ENCODE assay signal across 15 cellular contexts in genomic region chrX:118355225-118355920, GRCh38. TPM values are rescaled to one million over a fixed set of nuclear protein-coding genes. Genes with fewer than 3 reads are reported as not detected.
DNase-seq lines count a peak whose midpoint lies in the region; ATAC-seq, FAIRE-seq and TF ChIP-seq lines count a peak whose summit lies in the region.
"Had no signal": no experiment of that assay in that cellular context is flagged by ENCODE, and none has a peak within 500 bp of the region (broad histone marks: within the 10 kb centered on the region; RNA-seq: fewer than 3 reads in every experiment).

No MANE protein-coding gene starts in this region.

- H3K9me3 ChIP-seq in vagina, result no peaks in the 10 kb centered on the region
- H3K9me3 ChIP-seq: neutrophil, thyroid gland had no signal

- H3K27ac ChIP-seq in vagina, result no peak overlapping the region
- H3K27ac ChIP-seq: neutrophil, thyroid gland had no signal

- H3K4me3 Mint-ChIP-seq in activated naive CD4-positive, alpha-beta T cell treated with anti-CD3 and anti-CD28 coated beads for 36 hours, result no peak overlapping the region
- peak overlapping the region in 1 of 10 donors; percentile 19 for H3K4me3 Mint-ChIP-seq in naive thymus-derived CD8-positive, alpha-beta T cell

- TF ChIP-seq POLR2A in vagina (IDR thresholded peaks at IDR 0.05), result no peak

- H3K27me3 ChIP-seq in vagina, result no peaks in the 10 kb centered on the region
- H3K27me3 ChIP-seq: neutrophil, thyroid gland had no signal

- POLR2A ChIA-PET in naive thymus-derived CD8-positive, alpha-beta T cell (lab: Charles Lee), result interaction anchor here (0.6 kb wide), 1 partner anchor 13 kb away, joined by 4 read pairs; no protein-coding TSS in a partner anchor

- no peaks in the 10 kb centered on the region for H3K27me3 Mint-ChIP-seq in activated naive CD4-positive, alpha-beta T cell treated with anti-CD3 and anti-CD28 coated beads for 36 hours (ENCODE audit: low read depth)
- no peaks in the 10 kb centered on the region for H3K27me3 Mint-ChIP-seq in naive thymus-derived CD8-positive, alpha-beta T cell

- TF ChIP-seq CTCF in vagina (IDR thresholded peaks at IDR 0.05), result no peak

- no peaks in the 10 kb centered on the region for H3K36me3 ChIP-seq in vagina
- H3K36me3 ChIP-seq: neutrophil, thyroid gland had no signal

- ATAC-seq in naive thymus-derived CD8-positive, alpha-beta T cell, result no peak

- no peaks in the 10 kb centered on the region for H3K36me3 Mint-ChIP-seq in activated naive CD4-positive, alpha-beta T cell treated with anti-CD3 and anti-CD28 coated beads for 36 hours (ENCODE audit: low read depth)
- no peaks in the 10 kb centered on the region for H3K36me3 Mint-ChIP-seq in naive thymus-derived CD8-positive, alpha-beta T cell

- H3K4me3 ChIP-seq in vagina, result no peak overlapping the region
- H3K4me3 ChIP-seq: lung, smooth muscle cell, thyroid gland had no signal

- H3K9me3 Mint-ChIP-seq in activated naive CD4-positive, alpha-beta T cell treated with anti-CD3 and anti-CD28 coated beads for 36 hours, result no peaks in the 10 kb centered on the region
- H3K9me3 Mint-ChIP-seq in naive thymus-derived CD8-positive, alpha-beta T cell, result no peaks in the 10 kb centered on the region

- DNase-seq in activated naive CD4-positive, alpha-beta T cell treated with anti-CD3 and anti-CD28 coated beads for 36 hours, result peak; percentile 20
- no peak for DNase-seq in activated naive CD4-positive, alpha-beta T cell treated with anti-CD3 and anti-CD28 coated beads, Interleukin-2, amount 50 U/mL, for 16 hours
- DNase-seq in RCC 7860 (ENCODE audit: low spot score) (peak; percentile 7), iris pigment epithelial cell (ENCODE audit: low read depth) (peak; percentile 24), superior temporal gyrus (ENCODE audit: extremely low spot score) (peak; percentile 8), vagina (ENCODE audit: extremely low spot score in 2 of 2) (no peak)
- DNase-seq in activated CD4-positive, alpha-beta T cell treated with anti-CD3 and anti-CD28 coated beads for 4 hours, result no peak
- DNase-seq in naive thymus-derived CD8-positive, alpha-beta T cell, result no peak
- DNase-seq: activated CD4-positive, alpha-beta T cell treated with anti-CD3 and anti-CD28 coated beads, Interleukin-2, amount 50 U/mL, for 48 hours; NCI-H1436; NCI-H510A; thyroid gland had no signal

- peaks cover 48% of the 10 kb centered on the region for H3K4me1 Mint-ChIP-seq in activated naive CD4-positive, alpha-beta T cell treated with anti-CD3 and anti-CD28 coated beads for 36 hours (ENCODE audit: low read depth)
- H3K4me1 Mint-ChIP-seq in naive thymus-derived CD8-positive, alpha-beta T cell, result peaks cover 11 to 56% (median 39%) of the 10 kb centered on the region in 4 donors

- H3K27ac Mint-ChIP-seq in activated naive CD4-positive, alpha-beta T cell treated with anti-CD3 and anti-CD28 coated beads for 36 hours, result no peak overlapping the region
- H3K27ac Mint-ChIP-seq in naive thymus-derived CD8-positive, alpha-beta T cell, result no peak overlapping the region

- peaks cover 13% of the 10 kb centered on the region for H3K4me1 ChIP-seq in vagina

- CTCF ChIA-PET in activated naive CD4-positive, alpha-beta T cell treated with anti-CD3 and anti-CD28 coated beads for 36 hours (lab: Charles Lee), result no interaction called here

- intact Hi-C loops in activated naive CD4-positive, alpha-beta T cell treated with anti-CD3 and anti-CD28 coated beads for 36 hours (cut with micrococcal nuclease), result no loop called here
- intact Hi-C loops in vagina (cut with DNase I), result no loop called here

- FAIRE-seq in RCC 7860 (lab: Jason Lieb, UNC), result peak; percentile 79

RNA-seq across cellular contexts. Expression of gene WDR44, which starts 9.5 kb away (rescaled TPM):
- 1 to 10 TPM; 4.0 to 5.4 TPM for total RNA-seq in activated naive CD4-positive, alpha-beta T cell treated with anti-CD3 and anti-CD28 coated beads for 36 hours
- 10 to 100 TPM; 17.9 to 20.8 TPM for total RNA-seq in naive thymus-derived CD8-positive, alpha-beta T cell
- 1 to 10 TPM; 7.2 to 8.6 (median 8.3) TPM for polyA plus RNA-seq in naive thymus-derived CD8-positive, alpha-beta T cell
- total RNA-seq in vagina, result 22.1 TPM

Comparison
In these comparisons a context has a peak if more than half of its experiments do, and no peak if none do; other contexts are left out.
1. DNase-seq: peak in activated naive CD4-positive, alpha-beta T cell treated with anti-CD3 and anti-CD28 coated beads for 36 hours (single experiment), RCC 7860 (single experiment), iris pigment epithelial cell (single experiment) and superior temporal gyrus (single experiment); none in activated naive CD4-positive, alpha-beta T cell treated with anti-CD3 and anti-CD28 coated beads, Interleukin-2, amount 50 U/mL, for 16 hours (single experiment), activated CD4-positive, alpha-beta T cell treated with anti-CD3 and anti-CD28 coated beads for 4 hours (0 of 2), naive thymus-derived CD8-positive, alpha-beta T cell (0 of 10) and vagina (0 of 2).